In genomic region chr12:49336645-49337584, GRCh38 we compare ENCODE assay signal across 8 cellular contexts. TPM values are rescaled to one million over a fixed set of nuclear protein-coding genes. Genes with fewer than 3 reads are reported as not detected.
DNase-seq lines count a peak whose midpoint lies in the region; ATAC-seq and TF ChIP-seq lines count a peak whose summit lies in the region.

C1QL4 (minus strand) TSS chr12:49337188; CDS start chr12:49336477, 711 bp downstream.

- DNase-seq in DMS79 treated with DMSO at 0.1 percent for 48 hours (lab: John Stamatoyannopoulos, UW) (peak; percentile 73), HFF-Myc (ENCODE audit: extremely low read depth, low read depth) (no peak), NCI-H2171 treated with DMSO at 0.1 percent for 48 hours (lab: John Stamatoyannopoulos, UW) (peak; percentile 72), kidney epithelial cell (ENCODE audit: low read depth) (no peak)
- DNase-seq in central memory CD4-positive, alpha-beta T cell: peak; percentile 80
- peak; percentile 78 to 91 for DNase-seq in stimulated activated CD4-positive, alpha-beta T cell treated with anti-CD3 and anti-CD28 coated beads, Interleukin-1b, Interleukin-23, amount 100 ng/mL, for 1 hour (ENCODE audit: low read depth in 2 of 2)

- peak within 1 kb of the TSS; percentile 29 for H3K4me3 ChIP-seq in HFF-Myc (replicated peaks; ENCODE audit: low read depth, low read length)
- H3K4me3 ChIP-seq in kidney epithelial cell (ENCODE audit: low read depth, low read length): peak within 1 kb of the TSS; percentile 20

- H3K27me3 ChIP-seq in kidney epithelial cell (ENCODE audit: control insufficient read depth, insufficient read depth, low read length): peaks cover 88% of the 10 kb centered on the region

- peak; percentile 85 for TF ChIP-seq CTCF in HFF-Myc (IDR thresholded peaks at IDR 0.05; ENCODE audit: low read depth, low read length, missing control alignments)
- TF ChIP-seq CTCF in kidney epithelial cell (IDR thresholded peaks at IDR 0.05; ENCODE audit: insufficient read depth, low read length, poor library complexity, severe bottlenecking): peak; percentile 98

- peak; percentile 81 to 82 for ATAC-seq in activated CD4-positive, CD25-positive, alpha-beta regulatory T cell treated with anti-CD3 and anti-CD28 coated beads, Interleukin-2, amount 50 U/mL, for 24 hours
- ATAC-seq in HG03139 (IDR thresholded peaks at IDR 0.05; ENCODE audit: unreplicated experiment): no peak

- H3K36me3 ChIP-seq in kidney epithelial cell (ENCODE audit: control insufficient read depth, insufficient read depth, low read length): no peaks in the 10 kb centered on the region

RNA-seq across cellular contexts. Expression of gene C1QL4, which starts in this region (rescaled TPM):
- not detected in 2 replicates for total RNA-seq in kidney epithelial cell

Comparison
In these comparisons a context has a peak if more than half of its experiments do, and no peak if none do; other contexts are left out.
1. DNase-seq: peak in DMS79 treated with DMSO at 0.1 percent for 48 hours (single experiment), NCI-H2171 treated with DMSO at 0.1 percent for 48 hours (single experiment), central memory CD4-positive, alpha-beta T cell (single experiment) and stimulated activated CD4-positive, alpha-beta T cell treated with anti-CD3 and anti-CD28 coated beads, Interleukin-1b, Interleukin-23, amount 100 ng/mL, for 1 hour (2 of 2); none in HFF-Myc (single experiment) and kidney epithelial cell (single experiment).